In the genomic region with DNA sequence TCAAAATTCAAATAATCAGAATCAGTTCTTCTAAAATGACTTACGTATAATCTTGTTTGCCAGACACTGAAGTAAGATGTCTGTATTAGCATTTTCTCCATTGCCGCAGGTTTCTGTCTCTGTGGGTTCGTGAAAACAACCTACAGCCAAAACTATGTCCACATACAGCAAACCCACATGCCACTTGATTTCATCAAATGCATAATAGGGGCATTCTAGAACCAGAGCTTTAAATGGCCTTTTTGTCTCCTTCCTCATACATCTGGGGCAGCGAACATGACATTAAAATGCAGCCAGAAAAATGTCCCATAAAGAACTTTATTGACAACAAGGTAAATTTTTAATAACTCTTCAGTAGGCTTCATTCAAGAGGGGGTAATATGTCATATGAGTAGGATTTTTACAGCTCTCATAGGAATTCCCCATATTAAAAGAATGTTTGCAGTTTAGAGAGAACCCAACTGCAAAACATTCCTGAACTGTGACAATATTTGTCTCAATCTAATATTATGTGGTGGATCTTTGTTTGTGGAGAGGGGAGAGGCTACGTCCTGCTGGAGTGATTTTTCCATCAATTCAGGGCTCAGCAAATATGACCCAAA, we compare ENCODE assay signal across 16 cellular contexts.
DNase-seq lines count a peak whose midpoint lies in the region; ATAC-seq, FAIRE-seq and TF ChIP-seq lines count a peak whose summit lies in the region.
"Had no signal": no experiment of that assay in that cellular context is flagged by ENCODE, and none has a peak within 500 bp of the region (broad histone marks: within the 10 kb centered on the region; RNA-seq: fewer than 3 reads in every experiment).

No MANE protein-coding gene starts in this region.

- peak overlapping the region; percentile 71 to 85 for H3K27ac ChIP-seq in A549
- peak overlapping the region; percentile 60 for H3K27ac ChIP-seq in PC-9
- no peak overlapping the region for H3K27ac ChIP-seq in endothelial cell of umbilical vein (ENCODE audit: insufficient read depth, low read depth, low read length)
- peak overlapping the region; percentile 35 for H3K27ac ChIP-seq in neuronal stem cell (replicated peaks; ENCODE audit: low read length)

- H3K9ac ChIP-seq in endothelial cell of umbilical vein (replicated peaks; ENCODE audit: extremely low read depth, insufficient read depth, low read length) (no peak overlapping the region), neuronal stem cell (ENCODE audit: low read depth, low read length, poor library complexity) (no peak overlapping the region)

- H3K23ac ChIP-seq in neuronal stem cell (ENCODE audit: low read depth, low read length, poor library complexity): no peak overlapping the region

- H2BK120ac ChIP-seq in neuronal stem cell (ENCODE audit: low read depth, low read length): no peak overlapping the region

- H3K27me3 Mint-ChIP-seq in natural killer cell treated with Interleukin-12 subunit alpha and Interleukin-12 subunit beta and Interleukin-15 and Interleukin-18, amount 100 ng/mL, for 72 hours: peaks cover 0 to 16% of the 10 kb centered on the region in 2 donors
- peaks cover 14% of the 10 kb centered on the region for H3K27me3 Mint-ChIP-seq in activated CD8-positive, alpha-beta memory T cell treated with anti-CD3 and anti-CD28 coated beads, Interleukin-2, amount 10 ng/mL, durations not matched to agents 7 days and 5 days

- intact Hi-C loops in PC-9 (cut with micrococcal nuclease; ENCODE audit: unreplicated experiment) (no loop called here), endothelial cell of umbilical vein (cut with micrococcal nuclease) (no loop called here)

- POLR2A ChIA-PET in A549 (lab: Yijun Ruan, JAX): interaction anchor here (0.7 kb wide), 1 partner anchor 476 kb away, joined by 4 read pairs; no protein-coding TSS in a partner anchor
- POLR2A ChIA-PET in PC-9 (lab: Charles Lee; ENCODE audit: unreplicated experiment): no interaction called here
- POLR2A ChIA-PET in endothelial cell of umbilical vein (lab: Charles Lee): no interaction called here

- no peaks in the 10 kb centered on the region for H3K36me3 Mint-ChIP-seq in natural killer cell treated with Interleukin-12 subunit alpha and Interleukin-12 subunit beta and Interleukin-15 and Interleukin-18, amount 100 ng/mL, for 72 hours
- H3K36me3 Mint-ChIP-seq in activated CD8-positive, alpha-beta memory T cell treated with anti-CD3 and anti-CD28 coated beads, Interleukin-2, amount 10 ng/mL, durations not matched to agents 7 days and 5 days: no peaks in the 10 kb centered on the region
- H3K36me3 Mint-ChIP-seq: naive B cell had no signal

- FAIRE-seq in A549 (lab: Jason Lieb, UNC) (no peak), endothelial cell of umbilical vein (lab: Jason Lieb, UNC) (no peak)

- H2BK12ac ChIP-seq in neuronal stem cell (ENCODE audit: low read length): no peak overlapping the region

- H2AFZ ChIP-seq in PC-9 (peak overlapping the region; percentile 70), endothelial cell of umbilical vein (ENCODE audit: low read depth, low read length) (peak overlapping the region; percentile 57), neuronal stem cell (ENCODE audit: low read length) (peak overlapping the region; percentile 81)

- H3K9me1 ChIP-seq in endothelial cell of umbilical vein (replicated peaks; ENCODE audit: control insufficient read depth, extremely low read depth, insufficient read depth, low read length): no peaks in the 10 kb centered on the region

- H2AK5ac ChIP-seq in neuronal stem cell (ENCODE audit: low read depth, low read length): no peak overlapping the region

- peak overlapping the region; percentile 85 for H3K4me2 ChIP-seq in A549
- H3K4me2 ChIP-seq in PC-9: peak overlapping the region; percentile 64
- no peak overlapping the region for H3K4me2 ChIP-seq in endothelial cell of umbilical vein (ENCODE audit: insufficient read depth, low read length)
- H3K4me2 ChIP-seq in neuronal stem cell (ENCODE audit: insufficient read depth, low read length, poor library complexity, severe bottlenecking): no peak overlapping the region

- H3K4me3 ChIP-seq in A549 (peak overlapping the region; percentile 8; the same call in 1 of the 3 replicates), PC-9 (peak overlapping the region; percentile 4; the same call in 1 of the 2 replicates), endothelial cell of umbilical vein (replicated peaks in 1 of 3; ENCODE audit: insufficient read depth in 1 of 3, low read depth in 1 of 3, low read length in 3 of 3) (no peak overlapping the region), neuronal stem cell (ENCODE audit: low read length in 2 of 2) (no peak overlapping the region)

- H3K14ac ChIP-seq in neuronal stem cell (ENCODE audit: low read length): no peak overlapping the region

- no peak overlapping the region for H2BK15ac ChIP-seq in neuronal stem cell (ENCODE audit: low read length)

- WGBS in A549 (ENCODE audit: missing lambda C conversion rate): 8% methylated on average over 5 of the region's 5 CpGs
- WGBS in neuronal stem cell (ENCODE audit: extremely low coverage in 2 of 2, insufficient read length in 2 of 2, insufficient replicate concordance in 1 of 2), 2 donors: no CpG with 5 or more reads among the region's 5 CpGs

- TF ChIP-seq EP300 in A549 (IDR thresholded peaks at IDR 0.05): peak in 1 of 2 experiments; percentile 15; a peak in 1 of 5 replicates

- peak in 1 of 2 experiments; percentile 36 for DNase-seq in A549 (ENCODE audit: low read depth in 1 of 2, low spot score in 1 of 2)
- peak in 1 of 2 experiments; percentile 77 for DNase-seq in PC-9
- DNase-seq in endothelial cell of umbilical vein (ENCODE audit: low read depth, low spot score): no peak
- no peak for DNase-seq in neuronal stem cell (ENCODE audit: low spot score)
- no peak for DNase-seq in natural killer cell treated with Interleukin-12 subunit alpha and Interleukin-12 subunit beta and Interleukin-15 and Interleukin-18, amount 100 ng/mL, for 72 hours (ENCODE audit: low spot score)
- no peak for DNase-seq in activated CD8-positive, alpha-beta memory T cell treated with anti-CD3 and anti-CD28 coated beads, Interleukin-2, amount 10 ng/mL, durations not matched to agents 7 days and 5 days
- DNase-seq: glutamatergic neuron; GOT3; Karpas-422; naive B cell; NCI-H187 treated with DMSO at 0.1 percent for 48 hours; NCI-H82; SHP77; stimulated activated naive CD8-positive, alpha-beta T cell treated with anti-CD3 and anti-CD28 coated beads, Interleukin-15, amount 100 ng/mL, for 72 hours had no signal

- dilution Hi-C loops in endothelial cell of umbilical vein (cut with MboI; ENCODE audit: extremely low pct_ligation_motif_present, low sequenced_read_pairs): no loop called here

- CTCF ChIA-PET in A549 (lab: Yijun Ruan, JAX) (interaction anchor here (0.7 kb wide), 1 partner anchor 105 kb away, joined by 3 read pairs; no protein-coding TSS in a partner anchor), PC-9 (lab: Charles Lee) (no interaction called here), endothelial cell of umbilical vein (lab: Charles Lee) (interaction anchor here (0.8 to 2.0 kb wide), 3 partner anchors 9 to 32 kb away, joined by 3 to 6 read pairs (median 3); no protein-coding TSS in a partner anchor)
- CTCF ChIA-PET in activated CD8-positive, alpha-beta memory T cell treated with anti-CD3 and anti-CD28 coated beads, Interleukin-2, amount 10 ng/mL, durations not matched to agents 7 days and 5 days (lab: Charles Lee): no interaction called here

- no peak overlapping the region for H2BK5ac ChIP-seq in neuronal stem cell (ENCODE audit: low read length)

- H3K79me2 ChIP-seq in PC-9 (ENCODE audit: low read depth) (no peaks in the 10 kb centered on the region), endothelial cell of umbilical vein (ENCODE audit: control insufficient read depth, insufficient read depth, low read length) (no peaks in the 10 kb centered on the region)

- H3F3A ChIP-seq in PC-9 (ENCODE audit: insufficient read depth, low read depth): peaks cover 23% of the 10 kb centered on the region

- H3K4me1 ChIP-seq in A549 (peaks cover 27% of the 10 kb centered on the region), PC-9 (replicated peaks; ENCODE audit: insufficient read depth) (peaks cover 33% of the 10 kb centered on the region), endothelial cell of umbilical vein (ENCODE audit: control insufficient read depth, extremely low read depth, insufficient read depth, low read length) (no peaks in the 10 kb centered on the region), neuronal stem cell (ENCODE audit: control insufficient read depth in 2 of 2, insufficient read depth in 1 of 2, low read depth in 1 of 2, low read length in 2 of 2) (peaks cover 8 to 18% of the 10 kb centered on the region in 2 donors)

- H3K79me1 ChIP-seq in neuronal stem cell (ENCODE audit: low read depth, low read length): no peaks in the 10 kb centered on the region

- no peak for TF ChIP-seq POLR2A in A549 (IDR thresholded peaks at IDR 0.05; ENCODE audit: low read length)
- no peak for TF ChIP-seq POLR2A in endothelial cell of umbilical vein (IDR thresholded peaks at IDR 0.05; ENCODE audit: low read depth, low read length)

- H3K27me3 ChIP-seq in PC-9 (ENCODE audit: insufficient read depth, low read depth) (no peaks in the 10 kb centered on the region), endothelial cell of umbilical vein (ENCODE audit: control insufficient read depth in 2 of 2, insufficient read depth in 2 of 2, low read length in 2 of 2) (peaks cover 0 to 2% of the 10 kb centered on the region in 2 experiments), neuronal stem cell (ENCODE audit: control insufficient read depth in 3 of 3, insufficient read depth in 3 of 3, low read depth in 1 of 3, low read length in 3 of 3) (no peaks in the 10 kb centered on the region)

- H3K36me3 ChIP-seq in PC-9 (ENCODE audit: low read depth) (no peaks in the 10 kb centered on the region), endothelial cell of umbilical vein (ENCODE audit: control insufficient read depth in 2 of 2, extremely low read depth in 1 of 2, insufficient read depth in 2 of 2, low read length in 2 of 2) (no peaks in the 10 kb centered on the region), neuronal stem cell (replicated peaks in 1 of 2; ENCODE audit: control insufficient read depth in 2 of 2, insufficient read depth in 2 of 2, low read length in 2 of 2) (no peaks in the 10 kb centered on the region)

- no peak for TF ChIP-seq CTCF in A549 (IDR thresholded peaks at IDR 0.05)
- no peak for TF ChIP-seq CTCF in PC-9 (conservative IDR thresholded peaks at IDR 0.05)
- no peak for TF ChIP-seq CTCF in endothelial cell of umbilical vein (IDR thresholded peaks at IDR 0.05; ENCODE audit: extremely low read depth in 1 of 2, insufficient read depth in 1 of 2, low read depth in 1 of 2, low read length in 2 of 2)

- peak in 1 of 2 experiments; percentile 1; a peak in 1 of 5 replicates for TF ChIP-seq RAD21 in A549 (conservative IDR thresholded peaks at IDR 0.05 in 1 of 2, IDR thresholded peaks at IDR 0.05 in 1 of 2)

- H3K4ac ChIP-seq in neuronal stem cell (ENCODE audit: low read length): no peak overlapping the region

- no peaks in the 10 kb centered on the region for H3K9me3 Mint-ChIP-seq in natural killer cell treated with Interleukin-12 subunit alpha and Interleukin-12 subunit beta and Interleukin-15 and Interleukin-18, amount 100 ng/mL, for 72 hours
- H3K9me3 Mint-ChIP-seq in activated CD8-positive, alpha-beta memory T cell treated with anti-CD3 and anti-CD28 coated beads, Interleukin-2, amount 10 ng/mL, durations not matched to agents 7 days and 5 days (ENCODE audit: low read depth): no peaks in the 10 kb centered on the region

- peak; percentile 48 to 90; a peak in 5 of 6 replicates for ATAC-seq in A549
- ATAC-seq in natural killer cell treated with Interleukin-12 subunit alpha and Interleukin-12 subunit beta and Interleukin-15 and Interleukin-18, amount 100 ng/mL, for 72 hours: no peak
- ATAC-seq in GM18511 (IDR thresholded peaks at IDR 0.05; ENCODE audit: unreplicated experiment): no peak
- ATAC-seq in GM19397 (IDR thresholded peaks at IDR 0.05; ENCODE audit: unreplicated experiment): no peak
- no peak for ATAC-seq in activated CD8-positive, alpha-beta memory T cell treated with anti-CD3 and anti-CD28 coated beads, Interleukin-2, amount 10 ng/mL, durations not matched to agents 7 days and 5 days
- ATAC-seq: stimulated activated naive CD8-positive, alpha-beta T cell treated with anti-CD3 and anti-CD28 coated beads, Interleukin-15, amount 100 ng/mL, for 72 hours had no signal

- H3K27ac Mint-ChIP-seq in natural killer cell treated with Interleukin-12 subunit alpha and Interleukin-12 subunit beta and Interleukin-15 and Interleukin-18, amount 100 ng/mL, for 72 hours: no peak overlapping the region
- H3K27ac Mint-ChIP-seq in activated CD8-positive, alpha-beta memory T cell treated with anti-CD3 and anti-CD28 coated beads, Interleukin-2, amount 10 ng/mL, durations not matched to agents 7 days and 5 days: no peak overlapping the region

- no peaks in the 10 kb centered on the region for H3K9me2 ChIP-seq in PC-9 (ENCODE audit: insufficient read depth)

- H4K8ac ChIP-seq in neuronal stem cell (ENCODE audit: low read depth, low read length): no peak overlapping the region

- H4K20me1 ChIP-seq in PC-9 (ENCODE audit: insufficient read depth) (no peaks in the 10 kb centered on the region), endothelial cell of umbilical vein (replicated peaks; ENCODE audit: control insufficient read depth, extremely low read depth, insufficient read depth, low read length) (no peaks in the 10 kb centered on the region)

- H3K9me3 ChIP-seq in A549 (no peaks in the 10 kb centered on the region), PC-9 (ENCODE audit: insufficient read depth, low read depth) (no peaks in the 10 kb centered on the region), endothelial cell of umbilical vein (replicated peaks; ENCODE audit: control insufficient read depth, insufficient read depth, low read length) (no peaks in the 10 kb centered on the region), neuronal stem cell (replicated peaks in 1 of 2; ENCODE audit: control insufficient read depth in 2 of 2, insufficient read depth in 1 of 2, low read depth in 1 of 2, low read length in 2 of 2) (peaks cover 0 to 2% of the 10 kb centered on the region in 2 donors)

- no peak overlapping the region for H3K4me3 Mint-ChIP-seq in natural killer cell treated with Interleukin-12 subunit alpha and Interleukin-12 subunit beta and Interleukin-15 and Interleukin-18, amount 100 ng/mL, for 72 hours
- no peak overlapping the region for H3K4me3 Mint-ChIP-seq in activated CD8-positive, alpha-beta memory T cell treated with anti-CD3 and anti-CD28 coated beads, Interleukin-2, amount 10 ng/mL, durations not matched to agents 7 days and 5 days
- H3K4me3 Mint-ChIP-seq: naive B cell; stimulated activated naive CD8-positive, alpha-beta T cell treated with anti-CD3 and anti-CD28 coated beads, Interleukin-15, amount 100 ng/mL, for 72 hours had no signal

- H3K4me1 Mint-ChIP-seq in natural killer cell treated with Interleukin-12 subunit alpha and Interleukin-12 subunit beta and Interleukin-15 and Interleukin-18, amount 100 ng/mL, for 72 hours (ENCODE audit: low read depth in 2 of 2): no peaks in the 10 kb centered on the region
- H3K4me1 Mint-ChIP-seq in activated CD8-positive, alpha-beta memory T cell treated with anti-CD3 and anti-CD28 coated beads, Interleukin-2, amount 10 ng/mL, durations not matched to agents 7 days and 5 days: no peaks in the 10 kb centered on the region
- H3K4me1 Mint-ChIP-seq: naive B cell; stimulated activated naive CD8-positive, alpha-beta T cell treated with anti-CD3 and anti-CD28 coated beads, Interleukin-15, amount 100 ng/mL, for 72 hours had no signal

- BruUV-seq in PC-9 (replicated peaks; lab: Mats Ljungman, UMichigan): no TSS peak
- BruUV-seq in endothelial cell of umbilical vein (replicated peaks; lab: Mats Ljungman, UMichigan): no TSS peak

- H4K91ac ChIP-seq in neuronal stem cell (ENCODE audit: low read depth, low read length, poor library complexity): no peak overlapping the region

- H3K18ac ChIP-seq in neuronal stem cell (ENCODE audit: low read length): no peak overlapping the region

Comparison
In these comparisons a context has a peak if more than half of its experiments do, and no peak if none do; other contexts are left out.
1. ATAC-seq: peak in A549 (2 of 2); none in natural killer cell treated with Interleukin-12 subunit alpha and Interleukin-12 subunit beta and Interleukin-15 and Interleukin-18, amount 100 ng/mL, for 72 hours (0 of 2), GM18511 (single experiment), GM19397 (single experiment) and activated CD8-positive, alpha-beta memory T cell treated with anti-CD3 and anti-CD28 coated beads, Interleukin-2, amount 10 ng/mL, durations not matched to agents 7 days and 5 days (single experiment).
2. H3K4me2 ChIP-seq: peak in A549 (single experiment) and PC-9 (single experiment); none in endothelial cell of umbilical vein (single experiment) and neuronal stem cell (single experiment).
3. H3K4me3 ChIP-seq: peak in A549 (single experiment) and PC-9 (single experiment); none in endothelial cell of umbilical vein (0 of 3) and neuronal stem cell (0 of 2).
4. CTCF ChIA-PET loops: an anchor here in A549 (0.7 kb wide) and endothelial cell of umbilical vein (0.8 to 2.0 kb wide); none called in PC-9 and activated CD8-positive, alpha-beta memory T cell treated with anti-CD3 and anti-CD28 coated beads, Interleukin-2, amount 10 ng/mL, durations not matched to agents 7 days and 5 days.
5. Peak in every context shown above with its lines, with median percentiles within 50 percentile points of each other: H2AFZ ChIP-seq.